Comparison of ENCODE assay signal across 9 cellular contexts in the genomic region with DNA sequence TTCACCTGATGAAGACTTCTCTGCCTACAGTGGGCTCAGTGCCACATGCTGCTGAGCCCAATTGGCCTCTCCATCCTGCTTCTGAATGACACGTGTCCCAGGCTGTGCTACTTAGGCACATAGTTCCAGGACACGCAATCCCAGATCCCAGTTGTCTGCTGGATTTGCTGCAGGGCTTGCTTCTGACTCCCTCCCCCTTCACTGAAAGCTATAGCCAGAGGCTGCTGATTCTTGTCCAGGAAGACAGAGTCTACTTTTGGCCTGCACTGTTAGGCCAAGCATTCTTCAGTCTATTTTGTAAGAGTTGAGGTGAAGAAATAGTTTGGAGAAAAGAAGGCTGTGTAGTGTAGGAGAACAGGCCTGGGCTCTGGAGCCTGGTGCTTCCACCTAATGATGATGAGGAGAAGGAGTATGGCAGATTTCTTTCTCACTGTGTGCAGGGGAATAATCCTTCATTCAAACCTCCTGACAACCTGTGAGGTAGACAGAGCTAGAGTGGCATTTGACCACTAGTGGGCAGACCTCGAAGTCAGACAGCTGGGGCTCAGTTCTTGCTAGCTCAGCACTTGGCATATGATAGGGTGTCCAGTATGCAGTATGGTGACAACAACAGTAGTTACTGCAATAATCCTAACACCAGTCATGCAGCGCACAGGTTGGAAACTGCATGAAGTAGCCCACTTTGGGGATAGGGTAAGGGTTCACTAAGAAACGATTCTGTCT. TPM values are rescaled to one million over a fixed set of nuclear protein-coding genes. Genes with fewer than 3 reads are reported as not detected.
DNase-seq lines count a peak whose midpoint lies in the region; ATAC-seq and TF ChIP-seq lines count a peak whose summit lies in the region.
"Had no signal": no experiment of that assay in that cellular context is flagged by ENCODE, and none has a peak within 500 bp of the region (broad histone marks: within the 10 kb centered on the region; RNA-seq: fewer than 3 reads in every experiment).

No MANE protein-coding gene starts in this region.

- peaks cover 37% of the 10 kb centered on the region for H3F3A ChIP-seq in GM23248 (ENCODE audit: insufficient read depth)

- H3K9me2 ChIP-seq in GM23248 (ENCODE audit: insufficient read depth): no peaks in the 10 kb centered on the region

- H3K9me3 ChIP-seq in Caco-2 (no peaks in the 10 kb centered on the region), GM23248 (ENCODE audit: low read depth) (no peaks in the 10 kb centered on the region), heart right ventricle (no peaks in the 10 kb centered on the region)

- H3K9ac ChIP-seq in GM23248: no peak overlapping the region; the same call in 1 of the 2 replicates

- H3K27me3 Mint-ChIP-seq in Caco-2 (ENCODE audit: insufficient read depth, unreplicated experiment): no peaks in the 10 kb centered on the region

- no peaks in the 10 kb centered on the region for H3K36me3 Mint-ChIP-seq in Caco-2 (ENCODE audit: insufficient read depth, unreplicated experiment)

- peaks cover 11% of the 10 kb centered on the region for H3K4me1 Mint-ChIP-seq in Caco-2 (ENCODE audit: low read depth, unreplicated experiment)

- H3K27ac Mint-ChIP-seq in Caco-2 (ENCODE audit: unreplicated experiment): no peak overlapping the region

- POLR2A ChIA-PET in Caco-2 (lab: Charles Lee): no interaction called here

- TF ChIP-seq CTCF in Caco-2 (IDR thresholded peaks at IDR 0.05; ENCODE audit: insufficient read depth in 1 of 2, low read depth in 1 of 2, low read length in 1 of 2, severe bottlenecking in 1 of 2, unreplicated experiment in 1 of 2) (peak; percentile 15 to 60), heart right ventricle (IDR thresholded peaks at IDR 0.05) (peak in 7 of 9 donors; percentile 42 to 56 (median 45))

- H4K20me1 ChIP-seq in GM23248 (ENCODE audit: insufficient read depth): no peaks in the 10 kb centered on the region

- in situ Hi-C loops in GM23248 (cut with MboI): no loop called here

- 71 to 72% methylated on average over 5 of the region's 5 CpGs for WGBS in GM23248 (ENCODE audit: low coverage in 1 of 2, low lambda C conversion rate in 2 of 2, missing lambda C conversion rate in 2 of 2), 2 experiments
- WGBS in heart right ventricle, 2 donors: 70 to 78% methylated on average over 5 of the region's 5 CpGs

- H3K4me3 Mint-ChIP-seq in Caco-2 (ENCODE audit: unreplicated experiment): no peak overlapping the region

- BruUV-seq in Caco-2 (replicated peaks; lab: Mats Ljungman, UMichigan): no TSS peak

- H3K79me2 ChIP-seq in GM23248 (ENCODE audit: insufficient read depth): no peaks in the 10 kb centered on the region

- H2AFZ ChIP-seq in GM23248: peak overlapping the region; percentile 47; the same call in 1 of the 2 replicates

- H3K36me3 ChIP-seq in Caco-2 (ENCODE audit: control insufficient read depth, insufficient read depth, low read length) (no peaks in the 10 kb centered on the region), GM23248 (ENCODE audit: low read depth) (no peaks in the 10 kb centered on the region), heart right ventricle (peaks cover 0 to 4% (median 0%) of the 10 kb centered on the region in 9 donors)

- H3K27ac ChIP-seq in GM23248 (peak overlapping the region; percentile 24; the same call in 1 of the 2 replicates), heart right ventricle (peak overlapping the region in 4 of 10 donors; percentile 1 to 67 (median 16))

- H3K4me3 ChIP-seq in Caco-2 (ENCODE audit: low read depth, low read length): no peak overlapping the region
- H3K4me3 ChIP-seq in GM23248: no peak overlapping the region
- H3K4me3 ChIP-seq in heart right ventricle: no peak overlapping the region

- no peaks in the 10 kb centered on the region for H3K4me1 ChIP-seq in Caco-2
- peaks cover 53% of the 10 kb centered on the region for H3K4me1 ChIP-seq in GM23248 (ENCODE audit: insufficient read depth)
- peaks cover 2 to 51% (median 20%) of the 10 kb centered on the region in 9 donors for H3K4me1 ChIP-seq in heart right ventricle

- DNase-seq in Caco-2 (peak; percentile 33 to 45), GM23248 (peak; percentile 77), SW480 (ENCODE audit: low spot score) (peak; percentile 36), heart right ventricle (no peak), stromal cell of bone marrow (ENCODE audit: low read depth) (peak; percentile 54), NCI-H526 treated with DMSO at 0.1 percent for 48 hours (lab: John Stamatoyannopoulos, UW) (no peak)
- no peak for DNase-seq in activated effector memory CD4-positive, alpha-beta T cell treated with Interleukin-2 at 50 U/mL for 16 hours

- H3K9me3 Mint-ChIP-seq in Caco-2 (ENCODE audit: unreplicated experiment): no peaks in the 10 kb centered on the region

- ATAC-seq in heart right ventricle (peak; percentile 55 to 85 (median 76)), HG03025 (IDR thresholded peaks at IDR 0.05; ENCODE audit: low FRiP score, unreplicated experiment) (no peak)

- intact Hi-C loops in Caco-2 (cut with micrococcal nuclease; ENCODE audit: unreplicated experiment) (loop anchor here (2.0 kb wide), 1 partner anchor 133 kb away; no protein-coding TSS in a partner anchor), heart right ventricle (cut with DNase I) (loop anchor here in 3 of 10 donors (10.0 kb wide), 3 partner anchors 93 to 133 kb away; no protein-coding TSS in a partner anchor)

- H3K4me2 ChIP-seq in GM23248 (ENCODE audit: unreplicated experiment): no peak overlapping the region

- CTCF ChIA-PET in Caco-2 (lab: Charles Lee): interaction anchor here (0.9 to 1.0 kb wide), 3 partner anchors 132 to 307 kb away, joined by 3 to 4 read pairs (median 3); no protein-coding TSS in a partner anchor

- H3K27me3 ChIP-seq in Caco-2 (replicated peaks; ENCODE audit: control insufficient read depth, insufficient read depth, low read length) (no peaks in the 10 kb centered on the region), GM23248 (replicated peaks; ENCODE audit: insufficient read depth) (no peaks in the 10 kb centered on the region), heart right ventricle (no peaks in the 10 kb centered on the region)

RNA-seq across cellular contexts. Expression of a gene that starts 19.5 kb away (rescaled TPM):
- total RNA-seq in Caco-2 (2022) (not detected in 2 replicates), heart right ventricle (10 to 100 TPM in 8 of 10 donors, 1 to 10 TPM in 2; 2.3 to 29.6 (median 19.4) TPM)
- total RNA-seq in GM23248 (2014; rRNA removed; shearing (Covaris generic)): 5.7 and 6.3 TPM in 2 replicates
- polyA plus RNA-seq in GM23248 (2016; fragmentation: Nextera tagmentation; extraction: Ambion mirVana) (5.1 and 5.3 TPM in 2 replicates), heart right ventricle (10 to 100 TPM in 1 of 2 donors, 1 to 10 TPM in 1; 3.2 to 11.4 TPM)

RNA-seq across cellular contexts. Expression of a gene that starts 34.0 kb away (rescaled TPM):
- total RNA-seq in Caco-2 (2022) (not detected in 2 replicates), heart right ventricle (10 to 100 TPM in 3 of 10 donors, 1 to 10 TPM in 7; 4.2 to 14.9 (median 9.2) TPM)
- total RNA-seq in GM23248 (2014; rRNA removed; shearing (Covaris generic)): 4.5 and 5.4 TPM in 2 replicates
- polyA plus RNA-seq in GM23248 (2016; fragmentation: Nextera tagmentation; extraction: Ambion mirVana) (2.4 and 2.8 TPM in 2 replicates), heart right ventricle (1 to 10 TPM; 2.1 to 8.0 TPM)
- polyA plus RNA-seq: neural cell had no signal

Comparison
In these comparisons a context has a peak if more than half of its experiments do, and no peak if none do; other contexts are left out.
1. DNase-seq: peak in Caco-2 (2 of 2), GM23248 (single experiment), SW480 (single experiment) and stromal cell of bone marrow (single experiment); none in heart right ventricle (0 of 2), NCI-H526 treated with DMSO at 0.1 percent for 48 hours (single experiment) and activated effector memory CD4-positive, alpha-beta T cell treated with Interleukin-2 at 50 U/mL for 16 hours (single experiment).